Comparison of ENCODE assay signal across 13 cellular contexts in genomic region chr1:68112835-68113243, GRCh38.
DNase-seq lines count a peak whose midpoint lies in the region; ATAC-seq and TF ChIP-seq lines count a peak whose summit lies in the region.
"Had no signal": no experiment of that assay in that cellular context is flagged by ENCODE, and none has a peak within 500 bp of the region (broad histone marks: within the 10 kb centered on the region; RNA-seq: fewer than 3 reads in every experiment).

No MANE protein-coding gene starts in this region.

- H3K27me3 Mint-ChIP-seq in CD8-positive, alpha-beta memory T cell = peaks cover 0 to 3% of the 10 kb centered on the region in 2 donors
- H3K27me3 Mint-ChIP-seq in activated CD4-positive, alpha-beta memory T cell treated with anti-CD3 and anti-CD28 coated beads, Interleukin-2, amount 10 ng/mL, durations not matched to agents 7 days and 5 days = peaks cover 6% of the 10 kb centered on the region
- H3K27me3 Mint-ChIP-seq: CD4-positive, CD25-positive, alpha-beta regulatory T cell had no signal

- no peaks in the 10 kb centered on the region for H3K79me1 ChIP-seq in IMR-90 (ENCODE audit: low read depth in 1 of 2, low read length in 2 of 2)

- H3K4me2 ChIP-seq in IMR-90 (ENCODE audit: low read depth, low read length) (no peak overlapping the region), mammary epithelial cell (ENCODE audit: insufficient read depth, low read depth, low read length) (no peak overlapping the region)

- POLR2A ChIA-PET in IMR-90 (lab: Charles Lee; ENCODE audit: unreplicated experiment) = interaction anchor here (0.6 kb wide), 1 partner anchor 347 kb away, joined by 4 read pairs; no protein-coding TSS in a partner anchor
- POLR2A ChIA-PET in CD8-positive, alpha-beta memory T cell (lab: Charles Lee) = no interaction called here
- POLR2A ChIA-PET in activated CD4-positive, alpha-beta memory T cell treated with anti-CD3 and anti-CD28 coated beads, Interleukin-2, amount 10 ng/mL, durations not matched to agents 7 days and 5 days (lab: Charles Lee) = no interaction called here

- no peak overlapping the region for H3K27ac Mint-ChIP-seq in CD8-positive, alpha-beta memory T cell
- no peak overlapping the region for H3K27ac Mint-ChIP-seq in activated CD4-positive, alpha-beta memory T cell treated with anti-CD3 and anti-CD28 coated beads, Interleukin-2, amount 10 ng/mL, durations not matched to agents 7 days and 5 days
- H3K27ac Mint-ChIP-seq: CD4-positive, CD25-positive, alpha-beta regulatory T cell had no signal

- H2BK5ac ChIP-seq in IMR-90 (ENCODE audit: low read depth, low read length, poor library complexity, severe bottlenecking) = no peak overlapping the region

- peak overlapping the region; percentile 30; the same call in 1 of the 2 replicates for H3K4ac ChIP-seq in IMR-90 (ENCODE audit: low read depth, low read length)

- H3K4me3 ChIP-seq in IMR-90 (ENCODE audit: insufficient read depth, low read depth, low read length) (no peak overlapping the region), mammary epithelial cell (replicated peaks in 1 of 3; ENCODE audit: insufficient read depth in 1 of 3, low read depth in 2 of 3, low read length in 3 of 3) (no peak overlapping the region)
- H3K4me3 ChIP-seq in CD8-positive, alpha-beta memory T cell (ENCODE audit: low read length) = no peak overlapping the region
- H3K4me3 ChIP-seq: SK-N-MC had no signal

- no peaks in the 10 kb centered on the region for H3K9me3 ChIP-seq in IMR-90 (ENCODE audit: control insufficient read depth, insufficient read depth, low read length)
- no peaks in the 10 kb centered on the region for H3K9me3 ChIP-seq in mammary epithelial cell (replicated peaks; ENCODE audit: insufficient read depth, low read length)
- no peaks in the 10 kb centered on the region for H3K9me3 ChIP-seq in CD8-positive, alpha-beta memory T cell (ENCODE audit: low read length)

- peak overlapping the region; percentile 11; the same call in 1 of the 2 replicates for H3K27ac ChIP-seq in IMR-90 (ENCODE audit: insufficient read depth, low read length)
- H3K27ac ChIP-seq in mammary epithelial cell (ENCODE audit: insufficient read depth, low read depth, low read length) = no peak overlapping the region
- no peak overlapping the region for H3K27ac ChIP-seq in CD8-positive, alpha-beta memory T cell (ENCODE audit: low read depth, low read length)
- H3K27ac ChIP-seq: SK-N-MC had no signal

- BruUV-seq in IMR-90 (replicated peaks; lab: Mats Ljungman, UMichigan) = no TSS peak
- no TSS peak for BruUV-seq in mammary epithelial cell (replicated peaks; lab: Mats Ljungman, UMichigan)

- peak overlapping the region; percentile 18 for H2AK9ac ChIP-seq in IMR-90 (replicated peaks; ENCODE audit: low read depth, low read length, poor library complexity)

- H3K9ac ChIP-seq in IMR-90 (ENCODE audit: low read depth, low read length) (no peak overlapping the region), mammary epithelial cell (ENCODE audit: insufficient read depth, low read length) (no peak overlapping the region)

- H4K91ac ChIP-seq in IMR-90 (ENCODE audit: insufficient read depth, low read depth, low read length) = no peak overlapping the region

- no peaks in the 10 kb centered on the region for H3K9me3 Mint-ChIP-seq in CD8-positive, alpha-beta memory T cell
- H3K9me3 Mint-ChIP-seq in activated CD4-positive, alpha-beta memory T cell treated with anti-CD3 and anti-CD28 coated beads, Interleukin-2, amount 10 ng/mL, durations not matched to agents 7 days and 5 days = no peaks in the 10 kb centered on the region
- H3K9me3 Mint-ChIP-seq: nephron had no signal

- no peaks in the 10 kb centered on the region; the same call in 1 of the 2 replicates for H4K20me1 ChIP-seq in IMR-90 (ENCODE audit: insufficient read depth, low read length)
- H4K20me1 ChIP-seq in mammary epithelial cell (ENCODE audit: insufficient read depth, low read length) = no peaks in the 10 kb centered on the region

- no peak overlapping the region for H3K18ac ChIP-seq in IMR-90 (ENCODE audit: low read depth, low read length)

- intact Hi-C loops in IMR-90 (cut with micrococcal nuclease) = loop anchor here (1.0 to 5.0 kb wide), 3 partner anchors 260 to 426 kb away; partner anchors contain the start of gene GADD45A
- intact Hi-C loops in mammary epithelial cell (cut with micrococcal nuclease) = loop anchor here (1.0 to 10.0 kb wide), 2 partner anchors 347 to 418 kb away; no protein-coding TSS in a partner anchor

- H2AFZ ChIP-seq in IMR-90 (replicated peaks; ENCODE audit: low read length, poor library complexity) (peak overlapping the region; percentile 24), mammary epithelial cell (ENCODE audit: low read depth, low read length) (no peak overlapping the region)

- H3K79me2 ChIP-seq in mammary epithelial cell (ENCODE audit: insufficient read depth, low read length) = no peaks in the 10 kb centered on the region

- H3K36me3 Mint-ChIP-seq in CD8-positive, alpha-beta memory T cell = no peaks in the 10 kb centered on the region
- H3K36me3 Mint-ChIP-seq in activated CD4-positive, alpha-beta memory T cell treated with anti-CD3 and anti-CD28 coated beads, Interleukin-2, amount 10 ng/mL, durations not matched to agents 7 days and 5 days (ENCODE audit: low read depth) = no peaks in the 10 kb centered on the region
- H3K36me3 Mint-ChIP-seq: CD4-positive, CD25-positive, alpha-beta regulatory T cell had no signal

- no peak overlapping the region for H3K56ac ChIP-seq in IMR-90 (ENCODE audit: extremely low read depth, insufficient read depth, low read length)

- peak overlapping the region; percentile 51 for H2BK120ac ChIP-seq in IMR-90 (ENCODE audit: low read depth, low read length)

- no peak for TF ChIP-seq CTCF in IMR-90 (conservative IDR thresholded peaks at IDR 0.05; ENCODE audit: low read depth, low read length)
- no peak for TF ChIP-seq CTCF in mammary epithelial cell (conservative IDR thresholded peaks at IDR 0.05 in 1 of 2, IDR thresholded peaks at IDR 0.05 in 1 of 2; ENCODE audit: extremely low read depth in 1 of 2, insufficient read depth in 1 of 2, low read depth in 1 of 2, low read length in 2 of 2)

- H3K27me3 ChIP-seq in IMR-90 (ENCODE audit: control insufficient read depth, insufficient read depth, low read length) (no peaks in the 10 kb centered on the region), mammary epithelial cell (ENCODE audit: insufficient read depth, low read length) (no peaks in the 10 kb centered on the region)
- peaks cover 3% of the 10 kb centered on the region for H3K27me3 ChIP-seq in CD8-positive, alpha-beta memory T cell (ENCODE audit: insufficient read depth, low read length, poor library complexity, severe bottlenecking)

- 0 out of 2 replicates have a peak overlapping the region, but pooled peaks have one; percentile 14 for H3K23ac ChIP-seq in IMR-90 (ENCODE audit: low read depth, low read length)

- H3K4me1 ChIP-seq in IMR-90 (ENCODE audit: control insufficient read depth, insufficient read depth, low read length) (peaks cover 13% of the 10 kb centered on the region), mammary epithelial cell (ENCODE audit: insufficient read depth, low read length) (peaks cover 27% of the 10 kb centered on the region)
- no peaks in the 10 kb centered on the region for H3K4me1 ChIP-seq in CD8-positive, alpha-beta memory T cell (ENCODE audit: insufficient read depth, low read length)

- WGBS in IMR-90 (ENCODE audit: extremely low coverage in 2 of 2, insufficient read length in 1 of 2), 2 experiments = no CpG with 5 or more reads among the region's 7 CpGs
- 1% methylated on average over 7 of the region's 7 CpGs for WGBS in mammary epithelial cell (ENCODE audit: low coverage, missing lambda C conversion rate)

- H3K14ac ChIP-seq in IMR-90 (replicated peaks; ENCODE audit: low read depth, low read length) = no peak overlapping the region

- DNase-seq in ACHN = peak; percentile 42
- peak; percentile 93 for DNase-seq in IMR-90
- DNase-seq in mammary epithelial cell = peak; percentile 87
- peak; percentile 59 for DNase-seq in inferior parietal cortex (ENCODE audit: extremely low spot score)
- no peak for DNase-seq in stimulated activated CD4-positive, alpha-beta T cell treated with anti-CD3 and anti-CD28 coated beads, Interleukin-1b, Interleukin-23, amount 100 ng/mL, for 48 hours
- no peak for DNase-seq in activated CD8-positive, alpha-beta memory T cell treated with anti-CD3 and anti-CD28 coated beads, Interleukin-2, amount 50 U/mL, for 48 hours
- DNase-seq in CD8-positive, alpha-beta memory T cell = no peak
- no peak for DNase-seq in activated CD4-positive, alpha-beta memory T cell treated with anti-CD3 and anti-CD28 coated beads, Interleukin-2, amount 10 ng/mL, durations not matched to agents 7 days and 5 days
- DNase-seq: CD4-positive, CD25-positive, alpha-beta regulatory T cell; NCI-H1436 treated with DMSO at 0.1 percent for 48 hours; stimulated activated CD8-positive, alpha-beta memory T cell treated with anti-CD3 and anti-CD28 coated beads, Interleukin-4, amount 100 ng/mL, for 48 hours had no signal

- dilution Hi-C loops in IMR-90 (cut with HindIII; ENCODE audit: low sequenced_read_pairs, unreplicated experiment) = no loop called here
- dilution Hi-C loops in mammary epithelial cell (cut with HindIII; ENCODE audit: low sequenced_read_pairs) = no loop called here

- H3K4me1 Mint-ChIP-seq in CD8-positive, alpha-beta memory T cell = peaks cover 6 to 8% (median 6%) of the 10 kb centered on the region in 3 donors
- H3K4me1 Mint-ChIP-seq in activated CD4-positive, alpha-beta memory T cell treated with anti-CD3 and anti-CD28 coated beads, Interleukin-2, amount 10 ng/mL, durations not matched to agents 7 days and 5 days = peaks cover 5% of the 10 kb centered on the region

- peak overlapping the region; percentile 17; the same call in 1 of the 3 replicates for H2BK15ac ChIP-seq in IMR-90 (ENCODE audit: low read depth, low read length)

- H4K5ac ChIP-seq in IMR-90 (ENCODE audit: low read depth, low read length) = no peak overlapping the region

- CTCF ChIA-PET in IMR-90 (lab: Yijun Ruan, JAX) = no interaction called here
- CTCF ChIA-PET in mammary epithelial cell (lab: Charles Lee; ENCODE audit: low non-redundant PET) = no interaction called here
- CTCF ChIA-PET in CD8-positive, alpha-beta memory T cell (lab: Charles Lee) = no interaction called here
- CTCF ChIA-PET in activated CD4-positive, alpha-beta memory T cell treated with anti-CD3 and anti-CD28 coated beads, Interleukin-2, amount 10 ng/mL, durations not matched to agents 7 days and 5 days (lab: Charles Lee) = no interaction called here

- peak overlapping the region; percentile 84; the same call in 1 of the 2 replicates for H2BK20ac ChIP-seq in IMR-90 (ENCODE audit: low read depth, low read length)

- in situ Hi-C loops in ACHN (cut with HindIII; ENCODE audit: low pct_ligation_motif_present, low pct_unique_long_range_greater_than_20kb, low sequenced_read_pairs) (no loop called here), IMR-90 (cut with MboI; ENCODE audit: low sequenced_read_pairs) (loop anchor here (25.0 kb wide), 1 partner anchor 1624 kb away; no protein-coding TSS in a partner anchor), mammary epithelial cell (cut with MboI; ENCODE audit: low sequenced_read_pairs in 2 of 2) (loop anchor here (5.0 to 25.0 kb wide), 3 partner anchors 261 to 576 kb away; no protein-coding TSS in a partner anchor)

- H4K8ac ChIP-seq in IMR-90 (ENCODE audit: low read depth in 2 of 2, low read length in 2 of 2) = peak overlapping the region in 1 of 2 experiments; percentile 4; a peak in 1 of 4 replicates

- ATAC-seq in IMR-90 (ENCODE audit: low read depth) = peak; percentile 60

- peak overlapping the region; percentile 73; the same call in 1 of the 2 replicates for H2AK5ac ChIP-seq in IMR-90 (ENCODE audit: low read depth, low read length)

- H3K9me1 ChIP-seq in IMR-90 (ENCODE audit: insufficient read depth, low read length) = peaks cover 16% of the 10 kb centered on the region

- TF ChIP-seq RAD21 in IMR-90 (IDR thresholded peaks at IDR 0.05; ENCODE audit: low read length) = no peak

- TF ChIP-seq POLR2A in IMR-90 (IDR thresholded peaks at IDR 0.05; ENCODE audit: low read depth, low read length) = no peak

- no peak overlapping the region for H3K4me3 Mint-ChIP-seq in CD8-positive, alpha-beta memory T cell
- H3K4me3 Mint-ChIP-seq in activated CD4-positive, alpha-beta memory T cell treated with anti-CD3 and anti-CD28 coated beads, Interleukin-2, amount 10 ng/mL, durations not matched to agents 7 days and 5 days = no peak overlapping the region
- H3K4me3 Mint-ChIP-seq: CD4-positive, CD25-positive, alpha-beta regulatory T cell; nephron had no signal

- H3K36me3 ChIP-seq in IMR-90 (ENCODE audit: control insufficient read depth, insufficient read depth, low read length) = peaks cover 2% of the 10 kb centered on the region
- H3K36me3 ChIP-seq in mammary epithelial cell (ENCODE audit: insufficient read depth, low read length) = no peaks in the 10 kb centered on the region
- no peaks in the 10 kb centered on the region for H3K36me3 ChIP-seq in CD8-positive, alpha-beta memory T cell (ENCODE audit: insufficient read depth, low read length)

Comparison
In these comparisons a context has a peak if more than half of its experiments do, and no peak if none do; other contexts are left out.
1. DNase-seq: peak in ACHN (single experiment), IMR-90 (single experiment), mammary epithelial cell (single experiment) and inferior parietal cortex (single experiment); none in stimulated activated CD4-positive, alpha-beta T cell treated with anti-CD3 and anti-CD28 coated beads, Interleukin-1b, Interleukin-23, amount 100 ng/mL, for 48 hours (single experiment), activated CD8-positive, alpha-beta memory T cell treated with anti-CD3 and anti-CD28 coated beads, Interleukin-2, amount 50 U/mL, for 48 hours (single experiment), CD8-positive, alpha-beta memory T cell (0 of 5) and activated CD4-positive, alpha-beta memory T cell treated with anti-CD3 and anti-CD28 coated beads, Interleukin-2, amount 10 ng/mL, durations not matched to agents 7 days and 5 days (single experiment).